Comparison of ENCODE assay signal across 19 cellular contexts in the genomic region with DNA sequence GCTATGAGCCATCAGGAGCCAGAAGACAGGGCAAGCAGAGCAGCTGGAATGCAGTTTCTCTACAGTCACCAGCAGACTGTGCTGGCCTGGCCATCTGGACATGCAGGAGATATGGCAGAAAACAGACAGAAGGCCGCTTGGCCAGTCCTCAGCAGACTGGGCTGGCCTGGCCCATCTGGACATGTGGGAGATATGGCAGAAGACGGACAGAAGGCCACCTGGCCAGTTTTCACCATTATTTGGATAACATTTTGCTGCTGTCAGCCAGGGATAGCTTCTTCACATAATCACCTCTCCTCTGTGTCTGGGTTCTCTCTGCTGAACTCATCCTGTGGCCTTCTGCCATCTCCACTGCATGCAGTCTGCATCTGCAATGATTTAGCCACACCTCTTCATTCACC. TPM values are rescaled to one million over a fixed set of nuclear protein-coding genes. Genes with fewer than 3 reads are reported as not detected.
A peak's percentile ranks its signal among the peaks of the same experiment; 100 is the strongest.
DNase-seq lines count a peak whose midpoint lies in the region; ATAC-seq and TF ChIP-seq lines count a peak whose summit lies in the region.
"Had no signal": no experiment of that assay in that cellular context is flagged by ENCODE, and none has a peak within 500 bp of the region (broad histone marks: within the 10 kb centered on the region; RNA-seq: fewer than 3 reads in every experiment).

No MANE protein-coding gene starts in this region.

- in situ Hi-C loops in G401 (cut with HindIII; ENCODE audit: low sequenced_read_pairs), result no loop called here

- H3K4me3 Mint-ChIP-seq in progenitor cell of endocrine pancreas (ENCODE audit: low read depth) (no peak overlapping the region), T-helper 17 cell (no peak overlapping the region)

- H3K9me3 ChIP-seq in heart left ventricle (no peaks in the 10 kb centered on the region), T-helper 17 cell (ENCODE audit: control insufficient read depth, low read length, poor library complexity, severe bottlenecking) (no peaks in the 10 kb centered on the region), SJCRH30 (replicated peaks) (no peaks in the 10 kb centered on the region)
- H3K9me3 ChIP-seq: esophagus squamous epithelium, right lobe of liver, thoracic aorta had no signal

- H3K9me3 Mint-ChIP-seq in progenitor cell of endocrine pancreas (ENCODE audit: low read depth), result no peaks in the 10 kb centered on the region

- H3K27me3 ChIP-seq in heart left ventricle (no peaks in the 10 kb centered on the region), SJCRH30 (no peaks in the 10 kb centered on the region)
- H3K27me3 ChIP-seq: esophagus squamous epithelium, right lobe of liver had no signal

- TF ChIP-seq CTCF in heart left ventricle (IDR thresholded peaks at IDR 0.05) (no peak), progenitor cell of endocrine pancreas (IDR thresholded peaks at IDR 0.05; ENCODE audit: unreplicated experiment) (no peak)

- peak overlapping the region; percentile 44 for H3K27ac Mint-ChIP-seq in progenitor cell of endocrine pancreas
- H3K27ac Mint-ChIP-seq in T-helper 17 cell, result no peak overlapping the region

- TF ChIP-seq POLR2A in heart left ventricle (IDR thresholded peaks at IDR 0.05), result no peak

- H3K4me1 Mint-ChIP-seq in progenitor cell of endocrine pancreas (ENCODE audit: low read depth), result peaks cover 8% of the 10 kb centered on the region
- H3K4me1 Mint-ChIP-seq in T-helper 17 cell, result peaks cover 42% of the 10 kb centered on the region

- intact Hi-C loops in heart left ventricle (cut with DNase I), result loop anchor here in 1 of 10 donors (5.0 kb wide), 1 partner anchor 202 kb away; no protein-coding TSS in a partner anchor

- WGBS in heart left ventricle, 4 donors, result 63 to 76% (median 70%) methylated on average over 2 of the region's 2 CpGs

- peaks cover 0 to 49% (median 12%) of the 10 kb centered on the region in 9 donors for H3K36me3 ChIP-seq in heart left ventricle
- no peaks in the 10 kb centered on the region for H3K36me3 ChIP-seq in SJCRH30
- H3K36me3 ChIP-seq: thoracic aorta had no signal

- ATAC-seq in heart left ventricle (peak; percentile 41 to 83 (median 80)), T-helper 17 cell (no peak), HG03457 (IDR thresholded peaks at IDR 0.05; ENCODE audit: unreplicated experiment) (no peak)
- ATAC-seq: HepG2, right lobe of liver had no signal

- H3K36me3 Mint-ChIP-seq in progenitor cell of endocrine pancreas (ENCODE audit: insufficient read depth), result peaks cover 12% of the 10 kb centered on the region
- H3K36me3 Mint-ChIP-seq in T-helper 17 cell (ENCODE audit: low read depth), result peaks cover 11% of the 10 kb centered on the region

- DNase-seq in G401 (ENCODE audit: low spot score) (peak; percentile 96), SK-N-DZ (ENCODE audit: low spot score) (peak; percentile 16), heart left ventricle (peak in 4 of 5 donors; percentile 18 to 70 (median 52)), progenitor cell of endocrine pancreas (ENCODE audit: low spot score, unreplicated experiment) (no peak), T-helper 17 cell (no peak), SJCRH30 (no peak), NCI-H2196 treated with DMSO at 0.1 percent for 48 hours (lab: John Stamatoyannopoulos, UW; ENCODE audit: unreplicated experiment) (no peak)
- DNase-seq: activated naive CD4-positive, alpha-beta T cell; central memory CD4-positive, alpha-beta T cell; effector CD4-positive, alpha-beta T cell; esophagus squamous epithelium; H7; NCI-H1436 treated with DMSO at 0.1 percent for 48 hours; right lobe of liver; RPMI8226; T-helper 1 cell had no signal

- H3K27ac ChIP-seq in heart left ventricle (peak overlapping the region in 1 of 12 donors; percentile 3), SJCRH30 (no peak overlapping the region)
- H3K27ac ChIP-seq: esophagus squamous epithelium, right lobe of liver, thoracic aorta had no signal

- H3K27me3 Mint-ChIP-seq in progenitor cell of endocrine pancreas (no peaks in the 10 kb centered on the region), T-helper 17 cell (no peaks in the 10 kb centered on the region)

- H3K4me1 ChIP-seq in heart left ventricle, result peaks cover 0 to 34% (median 3%) of the 10 kb centered on the region in 12 donors
- H3K4me1 ChIP-seq in SJCRH30, result 0 out of 2 replicates have a peak, but pooled peaks cover 2% of the 10 kb centered on the region
- H3K4me1 ChIP-seq: right lobe of liver had no signal

- H3K4me3 ChIP-seq in heart left ventricle (no peak overlapping the region), SJCRH30 (no peak overlapping the region)
- H3K4me3 ChIP-seq: esophagus squamous epithelium, right lobe of liver, thoracic aorta had no signal

RNA-seq across cellular contexts. Expression of a gene that starts 25.0 kb away (rescaled TPM):
- total RNA-seq in G401 (2014; rRNA removed; shearing (Covaris generic)), result 589 and 1,389 TPM in 2 replicates
- polyA plus RNA-seq in SK-N-DZ (2014; cell fraction: cytosol; rRNA removed), result 284 and 312 TPM in 2 replicates
- 174 and 298 TPM in 2 replicates for polyA plus RNA-seq in SK-N-DZ (2014; cell fraction: nucleus; rRNA removed)
- total RNA-seq in heart left ventricle, result 10 to 100 TPM; 41.0 to 86.3 (median 54.6) TPM
- polyA plus RNA-seq in heart left ventricle, result 100 to 1,000 TPM in 1 of 2 donors, 10 to 100 TPM in 1; 30.1 to 170 TPM
- total RNA-seq in progenitor cell of endocrine pancreas, result 91.5 and 116 TPM in 2 replicates
- total RNA-seq in T-helper 17 cell, result 10 to 100 TPM; 82.2 to 89.8 TPM
- 439 and 441 TPM in 2 replicates for total RNA-seq in SJCRH30 (2014; rRNA removed; shearing (Covaris generic))

RNA-seq across cellular contexts. Expression of a gene that starts 48.5 kb away (rescaled TPM):
- total RNA-seq in G401 (2014; rRNA removed; shearing (Covaris generic)), result 24.9 and 30.1 TPM in 2 replicates
- polyA plus RNA-seq in SK-N-DZ (2014; cell fraction: cytosol; rRNA removed), result 32.4 and 45.7 TPM in 2 replicates
- 39.8 and 43.0 TPM in 2 replicates for polyA plus RNA-seq in SK-N-DZ (2014; cell fraction: nucleus; rRNA removed)
- total RNA-seq in heart left ventricle (10 to 100 TPM; 15.5 to 27.0 (median 22.7) TPM), progenitor cell of endocrine pancreas (27.5 and 29.8 TPM in 2 replicates), T-helper 17 cell (10 to 100 TPM; 13.4 to 16.2 TPM)
- 10 to 100 TPM; 12.4 to 25.0 TPM for polyA plus RNA-seq in heart left ventricle
- total RNA-seq in SJCRH30 (2014; rRNA removed; shearing (Covaris generic)), result 31.6 and 34.0 TPM in 2 replicates

Comparison
In these comparisons a context has a peak if more than half of its experiments do, and no peak if none do; other contexts are left out.
1. DNase-seq: peak in G401 (single experiment), SK-N-DZ (single experiment) and heart left ventricle (4 of 5); none in progenitor cell of endocrine pancreas (single experiment), T-helper 17 cell (0 of 3), SJCRH30 (0 of 2) and NCI-H2196 treated with DMSO at 0.1 percent for 48 hours (single experiment).
2. ATAC-seq: peak in heart left ventricle (4 of 4); none in T-helper 17 cell (single experiment) and HG03457 (single experiment).